In genomic region chr6:79250559-79250958, GRCh38 we compare ENCODE assay signal across 16 cellular contexts. TPM values are rescaled to one million over a fixed set of nuclear protein-coding genes. Genes with fewer than 3 reads are reported as not detected.
DNase-seq lines count a peak whose midpoint lies in the region; ATAC-seq and TF ChIP-seq lines count a peak whose summit lies in the region.
"Had no signal": no experiment of that assay in that cellular context is flagged by ENCODE, and none has a peak within 500 bp of the region (broad histone marks: within the 10 kb centered on the region; RNA-seq: fewer than 3 reads in every experiment).

No MANE protein-coding gene starts in this region.

- POLR2A ChIA-PET in activated CD4-positive, alpha-beta T cell treated with anti-CD3 and anti-CD28 coated beads, Interleukin-2, amount 10 ng/mL, durations not matched to agents 7 days and 5 days (lab: Charles Lee) = no interaction called here

- H3K27me3 Mint-ChIP-seq in CD14-positive monocyte (ENCODE audit: low read depth in 3 of 3) = peaks cover 0 to 1% (median 0%) of the 10 kb centered on the region in 3 donors
- H3K27me3 Mint-ChIP-seq in HFFc6 (ENCODE audit: insufficient read depth) = no peaks in the 10 kb centered on the region
- no peaks in the 10 kb centered on the region for H3K27me3 Mint-ChIP-seq in type B pancreatic cell
- H3K27me3 Mint-ChIP-seq in activated CD4-positive, alpha-beta T cell treated with anti-CD3 and anti-CD28 coated beads, Interleukin-2, amount 10 ng/mL, durations not matched to agents 7 days and 5 days = no peaks in the 10 kb centered on the region
- H3K27me3 Mint-ChIP-seq: T-cell had no signal

- H3K36me3 Mint-ChIP-seq in CD14-positive monocyte = no peaks in the 10 kb centered on the region
- no peaks in the 10 kb centered on the region for H3K36me3 Mint-ChIP-seq in HFFc6 (ENCODE audit: low read depth)
- H3K36me3 Mint-ChIP-seq in type B pancreatic cell = no peaks in the 10 kb centered on the region
- H3K36me3 Mint-ChIP-seq in activated CD4-positive, alpha-beta T cell treated with anti-CD3 and anti-CD28 coated beads, Interleukin-2, amount 10 ng/mL, durations not matched to agents 7 days and 5 days (ENCODE audit: low read depth) = no peaks in the 10 kb centered on the region
- H3K36me3 Mint-ChIP-seq: T-cell had no signal

- no peaks in the 10 kb centered on the region for H3K9me3 ChIP-seq in OCI-LY1 (ENCODE audit: low read length)
- H3K9me3 ChIP-seq: Peyer's patch had no signal

- H3K4me2 ChIP-seq in OCI-LY1 (ENCODE audit: low read length) = no peak overlapping the region

- ATAC-seq in GM18502 (IDR thresholded peaks at IDR 0.05; ENCODE audit: poor library complexity, unreplicated experiment) (no peak), GM19035 (IDR thresholded peaks at IDR 0.05; ENCODE audit: unreplicated experiment) (no peak)
- ATAC-seq: T-cell had no signal

- no peaks in the 10 kb centered on the region for H3K36me3 ChIP-seq in OCI-LY1 (ENCODE audit: insufficient read depth, low read length)
- H3K36me3 ChIP-seq: MG63, Peyer's patch had no signal

- H3K27ac ChIP-seq in OCI-LY1 (ENCODE audit: low read depth, low read length, poor library complexity, severe bottlenecking) = no peak overlapping the region
- H3K27ac ChIP-seq: C4-2B, Peyer's patch had no signal

- DNase-seq in CD14-positive monocyte (ENCODE audit: low spot score) (no peak), HFFc6 (no peak), type B pancreatic cell (ENCODE audit: extremely low spot score, unreplicated experiment) (no peak)
- DNase-seq in activated CD4-positive, alpha-beta T cell treated with anti-CD3 and anti-CD28 coated beads, Interleukin-2, amount 10 ng/mL, durations not matched to agents 7 days and 5 days = no peak
- DNase-seq: GDM1, GOT3, MG63, NCI-H1048, NCI-H1417 treated with DMSO at 0.1 percent for 48 hours, NCI-H187, Peyer's patch had no signal

- H3K4me1 Mint-ChIP-seq in CD14-positive monocyte (peaks cover 6% of the 10 kb centered on the region), HFFc6 (ENCODE audit: low read depth) (no peaks in the 10 kb centered on the region), type B pancreatic cell (ENCODE audit: unreplicated experiment) (peaks cover 3% of the 10 kb centered on the region)
- no peaks in the 10 kb centered on the region for H3K4me1 Mint-ChIP-seq in activated CD4-positive, alpha-beta T cell treated with anti-CD3 and anti-CD28 coated beads, Interleukin-2, amount 10 ng/mL, durations not matched to agents 7 days and 5 days
- H3K4me1 Mint-ChIP-seq: T-cell had no signal

- CTCF ChIA-PET in activated CD4-positive, alpha-beta T cell treated with anti-CD3 and anti-CD28 coated beads, Interleukin-2, amount 10 ng/mL, durations not matched to agents 7 days and 5 days (lab: Charles Lee) = no interaction called here

- no peaks in the 10 kb centered on the region for H3K4me1 ChIP-seq in OCI-LY1 (ENCODE audit: insufficient read depth, low read length, severe bottlenecking)
- H3K4me1 ChIP-seq: Peyer's patch had no signal

- intact Hi-C loops in CD14-positive monocyte (cut with micrococcal nuclease) = no loop called here

- no peaks in the 10 kb centered on the region for H3F3A ChIP-seq in OCI-LY1 (ENCODE audit: insufficient read depth, low read length)

- no peaks in the 10 kb centered on the region for H3K9me2 ChIP-seq in OCI-LY1 (ENCODE audit: low read depth, low read length)

- H3K27me3 ChIP-seq in OCI-LY1 (ENCODE audit: insufficient read depth, low read length) = no peaks in the 10 kb centered on the region
- H3K27me3 ChIP-seq: MG63, Peyer's patch had no signal

- no peaks in the 10 kb centered on the region for H3K79me2 ChIP-seq in OCI-LY1 (ENCODE audit: insufficient read depth, low read length)

- H3K27ac Mint-ChIP-seq in CD14-positive monocyte (no peak overlapping the region), HFFc6 (no peak overlapping the region), type B pancreatic cell (no peak overlapping the region)
- no peak overlapping the region for H3K27ac Mint-ChIP-seq in activated CD4-positive, alpha-beta T cell treated with anti-CD3 and anti-CD28 coated beads, Interleukin-2, amount 10 ng/mL, durations not matched to agents 7 days and 5 days
- H3K27ac Mint-ChIP-seq: T-cell had no signal

- no peak overlapping the region for H2AFZ ChIP-seq in OCI-LY1 (ENCODE audit: low read length)

- H4K20me1 ChIP-seq in OCI-LY1 (ENCODE audit: insufficient read depth, low read length) = no peaks in the 10 kb centered on the region

- H3K4me3 Mint-ChIP-seq in CD14-positive monocyte (no peak overlapping the region), HFFc6 (no peak overlapping the region), type B pancreatic cell (no peak overlapping the region)
- no peak overlapping the region for H3K4me3 Mint-ChIP-seq in activated CD4-positive, alpha-beta T cell treated with anti-CD3 and anti-CD28 coated beads, Interleukin-2, amount 10 ng/mL, durations not matched to agents 7 days and 5 days
- H3K4me3 Mint-ChIP-seq: T-cell had no signal

- no peak overlapping the region for H3K4me3 ChIP-seq in OCI-LY1 (ENCODE audit: low read depth, low read length, poor library complexity, severe bottlenecking)
- H3K4me3 ChIP-seq: MG63, Peyer's patch had no signal

- H3K9me3 Mint-ChIP-seq in CD14-positive monocyte (peaks cover 1 to 13% (median 10%) of the 10 kb centered on the region in 7 donors), HFFc6 (no peaks in the 10 kb centered on the region; the same call in none of the 2 replicates), type B pancreatic cell (no peaks in the 10 kb centered on the region)
- H3K9me3 Mint-ChIP-seq in activated CD4-positive, alpha-beta T cell treated with anti-CD3 and anti-CD28 coated beads, Interleukin-2, amount 10 ng/mL, durations not matched to agents 7 days and 5 days = no peaks in the 10 kb centered on the region

- peak; percentile 20 for TF ChIP-seq CTCF in CD14-positive monocyte (IDR thresholded peaks at IDR 0.05)
- TF ChIP-seq CTCF in HFFc6 (IDR thresholded peaks at IDR 0.05) = peak; percentile 17; the same call in 1 of the 2 replicates
- TF ChIP-seq CTCF in OCI-LY1 (IDR thresholded peaks at IDR 0.05; ENCODE audit: low read length) = 0 out of 2 replicates have a peak, but pooled peaks have one; percentile 3
- peak; percentile 54 for TF ChIP-seq CTCF in type B pancreatic cell (conservative IDR thresholded peaks at IDR 0.05)

- no peak overlapping the region for H3K9ac ChIP-seq in OCI-LY1 (ENCODE audit: low read length)

RNA-seq across cellular contexts. Expression of gene HMGN3, which starts 16.1 kb away (rescaled TPM):
- polyA plus RNA-seq in CD14-positive monocyte = 100 to 1,000 TPM in 1 of 2 donors, 10 to 100 TPM in 1; 84.4 to 106 TPM
- 10 to 100 TPM; 26.7 to 41.2 (median 28.6) TPM for total RNA-seq in HFFc6 (2021; fragmentation: NEBNext Ultra II Directional; extraction: Animal tissue kit (Norgen Biotek cat#: 25700))
- total RNA-seq in type B pancreatic cell (ENCODE audit: low replicate concordance) = 163 and 261 TPM in 2 replicates
- total RNA-seq in activated CD4-positive, alpha-beta T cell treated with anti-CD3 and anti-CD28 coated beads, Interleukin-2, amount 10 ng/mL, durations not matched to agents 7 days and 5 days = 10 to 100 TPM; 59.4 to 60.1 TPM

Comparison
In these comparisons a context has a peak if more than half of its experiments do, and no peak if none do; other contexts are left out.
1. CTCF ChIP-seq: peak in every context shown above with its lines; median percentile 54 in type B pancreatic cell; 20 in CD14-positive monocyte; 17 in HFFc6; 3 in OCI-LY1.